In the genomic region with DNA sequence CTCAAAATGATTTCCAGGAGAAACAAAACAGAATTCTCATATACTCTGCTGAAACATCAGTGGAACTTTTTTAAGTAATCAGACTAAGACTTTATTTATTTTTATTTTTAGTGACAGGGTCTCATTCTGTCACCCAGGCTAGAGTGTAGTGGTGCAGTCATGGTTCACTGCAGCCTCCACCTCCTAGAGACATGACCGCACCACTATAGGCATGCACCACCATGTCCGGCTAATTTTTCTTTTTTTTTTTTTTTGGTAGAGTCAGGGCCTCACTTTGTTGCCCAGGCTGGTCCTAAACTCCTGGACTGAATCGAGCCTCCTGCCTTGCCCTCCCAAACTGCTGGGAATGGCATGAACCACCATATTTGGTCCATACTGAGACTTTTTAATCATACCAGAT, we compare ENCODE assay signal across 10 cellular contexts.
"Had no signal": no experiment of that assay in that cellular context is flagged by ENCODE, and none has a peak within 500 bp of the region (broad histone marks: within the 10 kb centered on the region; RNA-seq: fewer than 3 reads in every experiment).

No MANE protein-coding gene starts in this region.

- DNase-seq: activated CD4-positive, alpha-beta T cell treated with anti-CD3 and anti-CD28 coated beads, Interleukin-2, amount 50 U/mL, for 1 hour; activated CD4-positive, CD25-positive, alpha-beta regulatory T cell; activated T-cell treated with anti-CD3 and anti-CD28 coated beads for 4 hours; head of caudate nucleus; natural killer cell; posterior cingulate gyrus; transverse colon had no signal

- H3K9me3 ChIP-seq: esophagus muscularis mucosa, transverse colon had no signal

- ATAC-seq: natural killer cell had no signal

- FAIRE-seq: endometrium had no signal

- H3K4me1 ChIP-seq: esophagus muscularis mucosa, transverse colon had no signal

- H3K27me3 ChIP-seq: cardiac muscle cell, esophagus muscularis mucosa, transverse colon had no signal

- H3K27ac ChIP-seq: cardiac muscle cell, esophagus muscularis mucosa, transverse colon had no signal

- H3K36me3 ChIP-seq: cardiac muscle cell had no signal

- H3K4me3 ChIP-seq: cardiac muscle cell, esophagus muscularis mucosa, transverse colon had no signal
